8 cellular contexts compared by ENCODE assay signal in the genomic region with DNA sequence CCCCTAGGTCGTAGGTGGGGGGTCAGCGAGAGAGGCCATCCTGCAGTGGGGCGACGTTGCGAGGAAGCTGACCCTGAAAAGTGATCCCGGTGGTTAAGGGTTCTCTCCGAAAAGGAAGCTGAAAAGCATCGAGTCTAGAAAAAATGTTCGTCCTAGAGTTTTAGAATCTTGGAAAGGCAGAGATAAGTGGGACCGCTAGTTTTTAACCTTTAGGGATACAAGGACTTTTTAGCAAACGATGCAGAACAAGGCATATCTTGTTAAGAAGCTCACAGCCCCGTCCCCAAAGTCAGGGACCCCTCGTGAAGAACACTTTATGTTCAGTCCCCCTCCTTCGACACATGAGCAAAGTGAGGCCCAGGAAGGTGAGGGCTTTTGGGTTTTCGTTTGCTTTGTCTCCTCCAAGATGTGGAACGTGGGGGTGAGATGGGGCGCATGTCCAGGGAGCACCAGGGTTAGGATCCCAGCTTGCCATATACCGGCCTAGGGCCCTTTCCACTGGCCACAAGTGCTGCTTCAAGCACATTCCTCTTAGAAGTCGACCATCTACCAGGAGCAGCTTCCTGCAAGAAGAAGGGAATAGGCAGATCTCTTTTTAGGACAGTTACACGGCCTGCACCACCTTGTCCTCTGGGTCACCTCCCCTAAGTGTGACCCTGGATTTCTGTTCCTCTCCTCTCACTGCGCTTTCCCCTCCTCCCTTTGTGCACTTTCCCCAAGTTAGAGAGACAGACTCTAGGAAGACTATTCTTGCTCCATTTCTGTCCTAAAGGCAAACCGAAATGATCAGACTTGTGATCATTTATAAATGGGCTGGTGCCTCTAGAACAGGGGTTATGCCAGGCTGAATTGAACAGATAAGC. TPM values are rescaled to one million over a fixed set of nuclear protein-coding genes. Genes with fewer than 3 reads are reported as not detected.
A peak's percentile ranks its signal among the peaks of the same experiment; 100 is the strongest.
DNase-seq lines count a peak whose midpoint lies in the region; ATAC-seq, FAIRE-seq and TF ChIP-seq lines count a peak whose summit lies in the region.

No MANE protein-coding gene starts in this region.

- 0 out of 3 replicates have a peak overlapping the region, but pooled peaks have one; percentile 15 for H2BK15ac ChIP-seq in IMR-90 (ENCODE audit: low read depth, low read length)

- H3K4me3 ChIP-seq in GM12865 (ENCODE audit: low read depth, low read length) (peak overlapping the region; percentile 82), IMR-90 (ENCODE audit: insufficient read depth, low read depth, low read length) (peak overlapping the region; percentile 72), astrocyte of the spinal cord (ENCODE audit: low read depth, low read length) (peak overlapping the region; percentile 63), HepG2 (replicated peaks in 1 of 3; ENCODE audit: insufficient read depth in 1 of 3, low read depth in 2 of 3, low read length in 3 of 3) (peak overlapping the region; percentile 34 to 77 (median 68); a peak in 5 of 6 replicates), upper lobe of left lung (peak overlapping the region; percentile 51 to 88 (median 76))

- peaks cover 5% of the 10 kb centered on the region; the same call in 1 of the 2 replicates for H3K4me1 ChIP-seq in IMR-90 (ENCODE audit: control insufficient read depth, insufficient read depth, low read length)
- peaks cover 5% of the 10 kb centered on the region; the same call in 1 of the 2 replicates for H3K4me1 ChIP-seq in HepG2 (ENCODE audit: insufficient read depth, low read length)
- H3K4me1 ChIP-seq in upper lobe of left lung: peaks cover 4 to 13% (median 7%) of the 10 kb centered on the region in 4 donors

- intact Hi-C loops in IMR-90 (cut with micrococcal nuclease): no loop called here
- intact Hi-C loops in HepG2 (cut with micrococcal nuclease; ENCODE audit: unreplicated experiment): no loop called here

- H3K27me3 ChIP-seq in IMR-90 (ENCODE audit: control insufficient read depth, insufficient read depth, low read length) (no peaks in the 10 kb centered on the region; the same call in 1 of the 2 replicates), HepG2 (ENCODE audit: control insufficient read depth in 1 of 2, insufficient read depth in 2 of 2, low read length in 2 of 2) (peaks cover 0 to 3% of the 10 kb centered on the region in 2 experiments; a peak in 1 of 5 replicates), upper lobe of left lung (no peaks in the 10 kb centered on the region)

- peak overlapping the region; percentile 99 for H2AFZ ChIP-seq in IMR-90 (replicated peaks; ENCODE audit: low read length, poor library complexity)
- H2AFZ ChIP-seq in HepG2 (ENCODE audit: low read length): no peak overlapping the region

- dilution Hi-C loops in IMR-90 (cut with HindIII; ENCODE audit: low sequenced_read_pairs, unreplicated experiment): no loop called here

- in situ Hi-C loops in IMR-90 (cut with MboI; ENCODE audit: low sequenced_read_pairs): no loop called here
- in situ Hi-C loops in astrocyte of the spinal cord (cut with HindIII; ENCODE audit: low sequenced_read_pairs): no loop called here
- in situ Hi-C loops in HepG2 (cut with HindIII; ENCODE audit: extremely low pct_ligation_motif_present, low pct_unique_long_range_greater_than_20kb): no loop called here

- H2AK5ac ChIP-seq in IMR-90 (ENCODE audit: low read depth, low read length): 0 out of 2 replicates have a peak overlapping the region, but pooled peaks have one; percentile 25

- CTCF ChIA-PET in IMR-90 (lab: Yijun Ruan, JAX) (interaction anchor here (0.6 kb wide), 1 partner anchor 549 kb away, joined by 3 read pairs; no protein-coding TSS in a partner anchor), HepG2 (lab: Yijun Ruan, JAX; ENCODE audit: low intra/inter-chr PET ratio, low total read pairs) (no interaction called here)

- TF ChIP-seq POLR2A in IMR-90 (IDR thresholded peaks at IDR 0.05; ENCODE audit: low read depth, low read length) (no peak), HepG2 (IDR thresholded peaks at IDR 0.05; ENCODE audit: insufficient read depth in 1 of 2, low read depth in 2 of 2, low read length in 2 of 2) (no peak), upper lobe of left lung (IDR thresholded peaks at IDR 0.05) (no peak)

- TF ChIP-seq EP300 in HepG2 (IDR thresholded peaks at IDR 0.05; ENCODE audit: low read depth in 2 of 2, low read length in 2 of 2): no peak
- TF ChIP-seq EP300 in HepG2 (CRISPR knock-in tag; IDR thresholded peaks at IDR 0.05; ENCODE audit: borderline replicate concordance): no peak
- TF ChIP-seq EP300 in upper lobe of left lung (IDR thresholded peaks at IDR 0.05): no peak

- TF ChIP-seq CTCF in GM12865 (IDR thresholded peaks at IDR 0.05; ENCODE audit: insufficient read depth, low read depth, low read length, missing control alignments) (no peak), IMR-90 (conservative IDR thresholded peaks at IDR 0.05; ENCODE audit: low read depth, low read length) (no peak), astrocyte of the spinal cord (IDR thresholded peaks at IDR 0.05; ENCODE audit: low read depth, low read length) (no peak), HepG2 (CRISPR knock-in tag; IDR thresholded peaks at IDR 0.05) (no peak), upper lobe of left lung (IDR thresholded peaks at IDR 0.05) (no peak)

- H3K18ac ChIP-seq in IMR-90 (ENCODE audit: low read depth, low read length): no peak overlapping the region

- peak overlapping the region; percentile 16; the same call in 1 of the 2 replicates for H4K5ac ChIP-seq in IMR-90 (ENCODE audit: low read depth, low read length)

- FAIRE-seq in HepG2 (lab: Jason Lieb, UNC): no peak

- H3K27ac ChIP-seq in IMR-90 (ENCODE audit: insufficient read depth, low read length) (no peak overlapping the region; the same call in 1 of the 2 replicates), HepG2 (ENCODE audit: extremely low read length, insufficient read depth, low read length) (no peak overlapping the region), upper lobe of left lung (peak overlapping the region in 2 of 4 donors; percentile 73 to 75)

- H3K23ac ChIP-seq in IMR-90 (ENCODE audit: low read depth, low read length): peak overlapping the region; percentile 63

- TF ChIP-seq RAD21 in IMR-90 (IDR thresholded peaks at IDR 0.05; ENCODE audit: low read length): no peak
- TF ChIP-seq RAD21 in HepG2 (CRISPR knock-in tag; IDR thresholded peaks at IDR 0.05): no peak

- peak overlapping the region; percentile 38 for H2AK9ac ChIP-seq in IMR-90 (replicated peaks; ENCODE audit: low read depth, low read length, poor library complexity)

- H3K4me2 ChIP-seq in IMR-90 (ENCODE audit: low read depth, low read length): peak overlapping the region; percentile 84
- peak overlapping the region; percentile 69 for H3K4me2 ChIP-seq in HepG2 (ENCODE audit: low read depth, low read length)

- H3K14ac ChIP-seq in IMR-90 (replicated peaks; ENCODE audit: low read depth, low read length): peak overlapping the region; percentile 72

- H4K8ac ChIP-seq in IMR-90 (ENCODE audit: low read depth in 2 of 2, low read length in 2 of 2): peak overlapping the region; percentile 80 to 91

- 0 out of 2 replicates have a peak overlapping the region, but pooled peaks have one; percentile 16 for H2BK20ac ChIP-seq in IMR-90 (ENCODE audit: low read depth, low read length)

- peak overlapping the region; percentile 70 for H3K9ac ChIP-seq in IMR-90 (ENCODE audit: low read depth, low read length)
- peak overlapping the region; percentile 70 for H3K9ac ChIP-seq in HepG2 (ENCODE audit: insufficient read depth, low read depth, low read length)

- H3K4ac ChIP-seq in IMR-90 (ENCODE audit: low read depth, low read length): peak overlapping the region; percentile 33; the same call in 1 of the 2 replicates

- H3K9me1 ChIP-seq in IMR-90 (ENCODE audit: insufficient read depth, low read length): no peaks in the 10 kb centered on the region

- peak overlapping the region; percentile 35 for H3K56ac ChIP-seq in IMR-90 (ENCODE audit: extremely low read depth, insufficient read depth, low read length)

- no peak overlapping the region for H2BK5ac ChIP-seq in IMR-90 (ENCODE audit: low read depth, low read length, poor library complexity, severe bottlenecking)

- no peak overlapping the region for H2BK120ac ChIP-seq in IMR-90 (ENCODE audit: low read depth, low read length)

- POLR2A ChIA-PET in IMR-90 (lab: Charles Lee; ENCODE audit: unreplicated experiment) (interaction anchor here (0.6 kb wide), 1 partner anchor 11 kb away, joined by 3 read pairs; no protein-coding TSS in a partner anchor), HepG2 (lab: Yijun Ruan, JAX) (no interaction called here)

- H3K79me1 ChIP-seq in IMR-90 (ENCODE audit: low read depth in 1 of 2, low read length in 2 of 2): peaks cover 5 to 15% of the 10 kb centered on the region in 2 experiments; a peak in 2 of 4 replicates

- BruUV-seq in IMR-90 (replicated peaks; lab: Mats Ljungman, UMichigan) (no TSS peak), HepG2 (replicated peaks; lab: Mats Ljungman, UMichigan) (TSS peak; percentile 74)

- no peaks in the 10 kb centered on the region for H3K79me2 ChIP-seq in HepG2 (ENCODE audit: insufficient read depth, low read length)

- H3K9me3 ChIP-seq in IMR-90 (ENCODE audit: control insufficient read depth, insufficient read depth, low read length) (no peaks in the 10 kb centered on the region), HepG2 (ENCODE audit: low read length) (no peaks in the 10 kb centered on the region), upper lobe of left lung (no peaks in the 10 kb centered on the region)

- DNase-seq in GM12865 (ENCODE audit: low read depth): no peak
- DNase-seq in IMR-90: peak; percentile 16
- DNase-seq in astrocyte of the spinal cord (ENCODE audit: low read depth, low spot score): no peak
- DNase-seq in HepG2 (ENCODE audit: low spot score): no peak
- DNase-seq in upper lobe of left lung: no peak
- DNase-seq in stimulated activated CD4-positive, alpha-beta T cell treated with anti-CD3 and anti-CD28 coated beads, Interleukin-2, amount 100 ng/mL, for 24 hours: no peak

- 17% methylated on average over 3 of the region's 22 CpGs; no CpG with 5 or more reads in 1 of the 2 experiments for WGBS in IMR-90 (ENCODE audit: extremely low coverage in 2 of 2, insufficient read length in 1 of 2), 2 experiments
- WGBS in HepG2 (ENCODE audit: low lambda C conversion rate): 51% methylated on average over 22 of the region's 22 CpGs
- 41 to 44% methylated on average over 22 of the region's 22 CpGs for WGBS in upper lobe of left lung, 2 donors

- 0 out of 2 replicates have a peak overlapping the region, but pooled peaks have one; percentile 19 for H4K91ac ChIP-seq in IMR-90 (ENCODE audit: insufficient read depth, low read depth, low read length)

- no peaks in the 10 kb centered on the region for H3K36me3 ChIP-seq in IMR-90 (ENCODE audit: control insufficient read depth, insufficient read depth, low read length)
- no peaks in the 10 kb centered on the region for H3K36me3 ChIP-seq in HepG2 (replicated peaks in 1 of 2; ENCODE audit: control insufficient read depth in 1 of 2, insufficient read depth in 2 of 2, low read length in 2 of 2)
- H3K36me3 ChIP-seq in upper lobe of left lung: no peaks in the 10 kb centered on the region

- H4K20me1 ChIP-seq in IMR-90 (ENCODE audit: insufficient read depth, low read length) (no peaks in the 10 kb centered on the region), HepG2 (ENCODE audit: insufficient read depth, low read length) (no peaks in the 10 kb centered on the region)

- ATAC-seq in IMR-90 (ENCODE audit: low read depth) (peak; percentile 15; the same call in 1 of the 2 replicates), HepG2 (peak; percentile 27; the same call in 1 of the 3 replicates), upper lobe of left lung (ENCODE audit: low FRiP score in 2 of 2) (no peak), GM18868 (IDR thresholded peaks at IDR 0.05; ENCODE audit: unreplicated experiment) (no peak), HG03457 (IDR thresholded peaks at IDR 0.05; ENCODE audit: unreplicated experiment) (no peak)

RNA-seq across cellular contexts. Expression of gene SLC35G1, which starts 1.0 kb away (rescaled TPM):
- 2.7 and 3.9 TPM in 2 replicates for total RNA-seq in IMR-90 (2012; rRNA removed)
- 2.6 and 3.7 TPM in 2 replicates for polyA plus RNA-seq in IMR-90 (2012; rRNA removed)
- 0.99 and 1.1 TPM in 2 replicates for polyA plus RNA-seq in IMR-90 (2012; cell fraction: cytosol; rRNA removed)
- 1.3 and 3.4 TPM in 2 replicates for polyA plus RNA-seq in IMR-90 (2012; cell fraction: nucleus; rRNA removed; ENCODE audit: low replicate concordance)
- 3.5 and 4.5 TPM in 2 replicates for total RNA-seq in HepG2 (2016; rRNA removed; fragmentation: Illumina TruSeq; extraction: Trizol)
- total RNA-seq in HepG2 (2016; cell fraction: cytosol; rRNA removed; fragmentation: Illumina TruSeq; extraction: Trizol; ENCODE audit: low read depth): 0.81 and 1.2 TPM in 2 replicates
- 4.2 and 4.8 TPM in 2 replicates for total RNA-seq in HepG2 (2016; cell fraction: insoluble cytoplasmic fraction; rRNA removed; fragmentation: Illumina TruSeq; extraction: Trizol)
- total RNA-seq in HepG2 (2016; cell fraction: membrane; rRNA removed; fragmentation: Illumina TruSeq; extraction: Trizol): 3.2 and 3.4 TPM in 2 replicates
- total RNA-seq in HepG2 (2016; cell fraction: nucleus; rRNA removed; fragmentation: Illumina TruSeq; extraction: Trizol): 4.7 and 5.3 TPM in 2 replicates
- 2.1 and 2.5 TPM in 2 replicates for polyA plus RNA-seq in HepG2 (2011; rRNA removed)
- 1.0 and 1.3 TPM in 2 replicates for polyA plus RNA-seq in HepG2 (2011; cell fraction: cytosol; rRNA removed)
- 1.2 and 1.4 TPM in 2 replicates for polyA plus RNA-seq in HepG2 (2011; cell fraction: nucleus; rRNA removed)
- 1.7 and 2.2 TPM in 2 replicates for polyA plus RNA-seq in HepG2 (2012)
- 1.3 and 1.4 TPM in 2 replicates for polyA plus RNA-seq in HepG2 (2016; cell fraction: cytosol; fragmentation: Illumina TruSeq; extraction: Trizol; ENCODE audit: low read depth)
- polyA plus RNA-seq in HepG2 (2016; cell fraction: insoluble cytoplasmic fraction; fragmentation: Illumina TruSeq; extraction: Trizol; ENCODE audit: low read depth): 4.4 and 4.6 TPM in 2 replicates
- polyA plus RNA-seq in HepG2 (2016; cell fraction: membrane; fragmentation: Illumina TruSeq; extraction: Trizol; ENCODE audit: low read depth): 2.9 and 3.0 TPM in 2 replicates
- 5.6 and 7.4 TPM in 2 replicates for polyA plus RNA-seq in HepG2 (2016; cell fraction: nucleus; fragmentation: Illumina TruSeq; extraction: Trizol; ENCODE audit: insufficient read depth, low read depth)
- 2.3 and 11.0 TPM in 2 replicates for polyA minus RNA-seq in HepG2 (2011; rRNA and poly(A)+ RNA removed; ENCODE audit: low replicate concordance)
- 1.1 and 1.2 TPM in 2 replicates for polyA minus RNA-seq in HepG2 (2011; cell fraction: cytosol; rRNA and poly(A)+ RNA removed)
- 3.1 and 4.0 TPM in 2 replicates for polyA minus RNA-seq in HepG2 (2011; cell fraction: nucleus; rRNA and poly(A)+ RNA removed)
- total RNA-seq in upper lobe of left lung: 10 to 100 TPM in 1 of 6 donors, 1 to 10 TPM in 5; 2.4 to 10.5 (median 3.2) TPM

Comparison
In these comparisons a context has a peak if more than half of its experiments do, and no peak if none do; other contexts are left out.
1. ATAC-seq: peak in IMR-90 (single experiment) and HepG2 (single experiment); none in upper lobe of left lung (0 of 2), GM18868 (single experiment) and HG03457 (single experiment).
2. Peak in every context shown above with its lines, with median percentiles within 50 percentile points of each other: H3K4me3 ChIP-seq.